1 cellular context compared by ENCODE assay signal in the genomic region with DNA sequence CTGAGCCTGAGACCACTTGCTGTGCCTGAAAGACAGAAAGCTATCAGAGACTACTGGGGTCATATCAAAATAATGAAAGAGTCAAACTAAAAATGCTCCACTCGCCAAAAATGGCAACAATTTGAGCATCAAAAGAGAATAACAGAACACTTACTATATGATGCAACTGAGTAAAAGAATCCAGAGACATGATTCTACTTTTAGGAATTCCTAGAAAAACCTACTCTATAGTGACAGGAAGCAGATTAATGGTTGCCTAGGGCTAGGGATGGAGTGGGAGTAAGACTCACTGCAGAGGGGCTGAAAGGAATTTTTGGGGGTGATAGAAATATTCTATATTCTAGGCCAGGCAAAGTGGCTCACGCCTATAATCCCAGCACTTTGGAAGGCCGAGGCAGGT.
TF ChIP-seq lines count a peak whose summit lies in the region.

No MANE protein-coding gene starts in this region.

TF ChIP-seq in IMR-90, 13 proteins besides CTCF, POLR2A, EP300 and RAD21:
- TF ChIP-seq, protein P1, sequence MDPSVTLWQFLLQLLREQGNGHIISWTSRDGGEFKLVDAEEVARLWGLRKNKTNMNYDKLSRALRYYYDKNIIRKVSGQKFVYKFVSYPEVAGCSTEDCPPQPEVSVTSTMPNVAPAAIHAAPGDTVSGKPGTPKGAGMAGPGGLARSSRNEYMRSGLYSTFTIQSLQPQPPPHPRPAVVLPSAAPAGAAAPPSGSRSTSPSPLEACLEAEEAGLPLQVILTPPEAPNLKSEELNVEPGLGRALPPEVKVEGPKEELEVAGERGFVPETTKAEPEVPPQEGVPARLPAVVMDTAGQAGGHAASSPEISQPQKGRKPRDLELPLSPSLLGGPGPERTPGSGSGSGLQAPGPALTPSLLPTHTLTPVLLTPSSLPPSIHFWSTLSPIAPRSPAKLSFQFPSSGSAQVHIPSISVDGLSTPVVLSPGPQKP (IDR thresholded peaks at IDR 0.05; ENCODE audit: borderline replicate concordance, low read depth, low read length) = no peak
- peak; percentile 60; the same call in 1 of the 2 replicates for TF ChIP-seq CEBPB (IDR thresholded peaks at IDR 0.05; ENCODE audit: low read depth, low read length)
